ENCODE assay signal across 32 cellular contexts in the genomic region with DNA sequence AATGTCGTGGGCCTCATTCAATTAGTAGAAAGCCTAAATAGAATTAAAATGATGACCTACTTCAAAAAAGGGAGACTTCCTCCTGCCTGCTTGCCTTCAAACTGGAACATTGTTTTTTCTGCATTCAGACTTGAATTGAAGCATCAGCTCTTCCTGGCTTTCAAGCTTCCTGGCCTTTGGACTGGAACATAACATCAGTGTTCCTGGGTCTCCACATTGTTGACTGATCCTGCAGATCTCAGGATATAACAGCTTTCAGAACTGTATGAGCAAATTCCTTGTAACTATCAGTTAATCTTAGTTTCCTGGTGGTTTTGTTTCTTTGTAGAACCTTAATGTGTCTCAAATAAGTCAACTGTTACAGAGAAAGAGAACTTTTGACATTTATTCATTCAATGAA. TPM values are rescaled to one million over a fixed set of nuclear protein-coding genes. Genes with fewer than 3 reads are reported as not detected.
A peak's percentile ranks its signal among the peaks of the same experiment; 100 is the strongest.
DNase-seq lines count a peak whose midpoint lies in the region; FAIRE-seq and TF ChIP-seq lines count a peak whose summit lies in the region.
"Had no signal": no experiment of that assay in that cellular context is flagged by ENCODE, and none has a peak within 500 bp of the region (broad histone marks: within the 10 kb centered on the region; RNA-seq: fewer than 3 reads in every experiment).

No MANE protein-coding gene starts in this region.

- no peaks in the 10 kb centered on the region for H3K79me2 ChIP-seq in endothelial cell of umbilical vein (ENCODE audit: control insufficient read depth, insufficient read depth, low read length)

- DNase-seq in DMS53 (lab: John Stamatoyannopoulos, UW) (peak; percentile 36), RCC 7860 (ENCODE audit: low spot score) (peak; percentile 68), endothelial cell of umbilical vein (ENCODE audit: low read depth, low spot score) (peak; percentile 43), amygdala (lab: John Stamatoyannopoulos, UW) (no peak), SIG-M5 treated with dmso at 0.1 percent for 504 hours (lab: John Stamatoyannopoulos, UW; ENCODE audit: unreplicated experiment) (no peak), NCI-H2227 treated with DMSO at 0.1 percent for 48 hours (lab: John Stamatoyannopoulos, UW) (no peak), germinal center (ENCODE audit: low spot score) (no peak)
- DNase-seq: activated CD4-positive, alpha-beta T cell treated with anti-CD3 and anti-CD28 coated beads, Interleukin-2, amount 10 ng/mL, durations not matched to agents 7 days and 5 days; activated gamma-delta T cell treated with Interleukin-2 at 50 U/mL for 16 hours; activated T-cell treated with anti-CD3 and anti-CD28 coated beads, Interleukin-2, amount 50 U/mL, for 4 hours; AML-193; CD4-positive, alpha-beta memory T cell; DMS 273 treated with DMSO at 0.1 percent for 48 hours; effector memory CD8-positive, alpha-beta T cell; hippocampal formation; left lung; naive B cell; NCI-H1436 treated with DMSO at 0.1 percent for 48 hours; NCI-H510A; Right ventricle myocardium superior; stimulated activated naive CD8-positive, alpha-beta T cell treated with anti-CD3 and anti-CD28 coated beads, Interleukin-15, Interleukin-2, amounts not matched to agents 100 U/mL and 50 U/mL, for 24 hours; T-helper 9 cell had no signal

- CTCF ChIA-PET in endothelial cell of umbilical vein (lab: Charles Lee) = interaction anchor here (1.2 to 1.3 kb wide), 2 partner anchors 137 to 307 kb away, joined by 3 to 7 read pairs; no protein-coding TSS in a partner anchor

- no peak overlapping the region for H3K4me3 ChIP-seq in endothelial cell of umbilical vein (replicated peaks in 1 of 3; ENCODE audit: insufficient read depth in 1 of 3, low read depth in 1 of 3, low read length in 3 of 3)
- H3K4me3 ChIP-seq in liver (ENCODE audit: low read depth in 1 of 3, low read length in 3 of 3) = no peak overlapping the region
- H3K4me3 ChIP-seq: coronary artery, left lung, thoracic aorta had no signal

- H3K4me2 ChIP-seq in endothelial cell of umbilical vein (ENCODE audit: insufficient read depth, low read length) = no peak overlapping the region
- H3K4me2 ChIP-seq: KMS-11 had no signal

- peak in 1 of 2 donors; percentile 41 for TF ChIP-seq RAD21 in liver (IDR thresholded peaks at IDR 0.05)

- H3K9me1 ChIP-seq in endothelial cell of umbilical vein (replicated peaks; ENCODE audit: control insufficient read depth, extremely low read depth, insufficient read depth, low read length) = no peaks in the 10 kb centered on the region

- POLR2A ChIA-PET in endothelial cell of umbilical vein (lab: Charles Lee) = no interaction called here

- H3K9me3 ChIP-seq in endothelial cell of umbilical vein (replicated peaks; ENCODE audit: control insufficient read depth, insufficient read depth, low read length) = no peaks in the 10 kb centered on the region
- no peaks in the 10 kb centered on the region for H3K9me3 ChIP-seq in liver (ENCODE audit: control insufficient read depth in 4 of 4, low read length in 3 of 4)
- H3K9me3 ChIP-seq: left lung, neutrophil, thoracic aorta had no signal

- BruUV-seq in endothelial cell of umbilical vein (replicated peaks; lab: Mats Ljungman, UMichigan) = no TSS peak

- WGBS in liver = 55% methylated on average over 1 of the region's 1 CpG

- no peak for TF ChIP-seq CTCF in endothelial cell of umbilical vein (IDR thresholded peaks at IDR 0.05; ENCODE audit: extremely low read depth in 1 of 2, insufficient read depth in 1 of 2, low read depth in 1 of 2, low read length in 2 of 2)
- no peak for TF ChIP-seq CTCF in liver (IDR thresholded peaks at IDR 0.05; ENCODE audit: low read depth, low read length, missing input control)

- H3K27ac ChIP-seq in endothelial cell of umbilical vein (ENCODE audit: insufficient read depth, low read depth, low read length) = no peak overlapping the region
- H3K27ac ChIP-seq in liver (ENCODE audit: low read depth in 1 of 2, low read length in 2 of 2) = no peak overlapping the region
- H3K27ac ChIP-seq: coronary artery, KMS-11, left lung, neutrophil, thoracic aorta had no signal

- H3K4me1 ChIP-seq in endothelial cell of umbilical vein (ENCODE audit: control insufficient read depth, extremely low read depth, insufficient read depth, low read length) (no peaks in the 10 kb centered on the region), liver (ENCODE audit: control insufficient read depth in 4 of 4, insufficient read depth in 4 of 4, low read length in 3 of 4) (peaks cover 0 to 8% (median 2%) of the 10 kb centered on the region in 4 donors)
- H3K4me1 ChIP-seq: left lung had no signal

- TF ChIP-seq POLR2A in endothelial cell of umbilical vein (IDR thresholded peaks at IDR 0.05; ENCODE audit: low read depth, low read length) = no peak

- H2AFZ ChIP-seq in endothelial cell of umbilical vein (ENCODE audit: low read depth, low read length) = no peak overlapping the region

- H4K20me1 ChIP-seq in endothelial cell of umbilical vein (replicated peaks; ENCODE audit: control insufficient read depth, extremely low read depth, insufficient read depth, low read length) = no peaks in the 10 kb centered on the region

- FAIRE-seq in RCC 7860 (lab: Jason Lieb, UNC) = peak; percentile 87
- FAIRE-seq in endothelial cell of umbilical vein (lab: Jason Lieb, UNC) = no peak
- FAIRE-seq: A204.1, frontal cortex, H1, urothelium cell line had no signal

- H3K36me3 ChIP-seq in endothelial cell of umbilical vein (ENCODE audit: control insufficient read depth in 2 of 2, extremely low read depth in 1 of 2, insufficient read depth in 2 of 2, low read length in 2 of 2) (no peaks in the 10 kb centered on the region), liver (ENCODE audit: control insufficient read depth in 4 of 4, insufficient read depth in 3 of 4, low read depth in 1 of 4, low read length in 3 of 4) (no peaks in the 10 kb centered on the region)
- H3K36me3 ChIP-seq: left lung, neutrophil, thoracic aorta had no signal

- dilution Hi-C loops in endothelial cell of umbilical vein (cut with MboI; ENCODE audit: extremely low pct_ligation_motif_present, low sequenced_read_pairs) = no loop called here

- intact Hi-C loops in endothelial cell of umbilical vein (cut with micrococcal nuclease) = loop anchor here (5.0 kb wide), 1 partner anchor 118 kb away; no protein-coding TSS in a partner anchor

- H3K27me3 ChIP-seq in endothelial cell of umbilical vein (ENCODE audit: control insufficient read depth in 2 of 2, insufficient read depth in 2 of 2, low read length in 2 of 2) = no peaks in the 10 kb centered on the region
- no peaks in the 10 kb centered on the region for H3K27me3 ChIP-seq in liver (ENCODE audit: control insufficient read depth in 4 of 4, insufficient read depth in 4 of 4, low read length in 3 of 4)
- H3K27me3 ChIP-seq: left lung, neutrophil had no signal

- H3K9ac ChIP-seq in endothelial cell of umbilical vein (replicated peaks; ENCODE audit: extremely low read depth, insufficient read depth, low read length) = no peak overlapping the region
- no peak overlapping the region for H3K9ac ChIP-seq in liver (ENCODE audit: low read depth in 1 of 2, low read length in 2 of 2)
- H3K9ac ChIP-seq: KMS-11 had no signal

TF ChIP-seq in endothelial cell of umbilical vein, 7 proteins besides CTCF, POLR2A, EP300 and RAD21:
- TF ChIP-seq GATA2 (IDR thresholded peaks at IDR 0.05; ENCODE audit: insufficient read depth, insufficient read length, low read depth, low read length) = no peak
- no peak for TF ChIP-seq MYC (IDR thresholded peaks at IDR 0.05; ENCODE audit: low read depth, low read length)
- TF ChIP-seq, protein P1, sequence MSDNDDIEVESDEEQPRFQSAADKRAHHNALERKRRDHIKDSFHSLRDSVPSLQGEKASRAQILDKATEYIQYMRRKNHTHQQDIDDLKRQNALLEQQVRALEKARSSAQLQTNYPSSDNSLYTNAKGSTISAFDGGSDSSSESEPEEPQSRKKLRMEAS (IDR thresholded peaks at IDR 0.05; ENCODE audit: insufficient read depth, insufficient read length) = no peak
- TF ChIP-seq POLR2AphosphoS5 (IDR thresholded peaks at IDR 0.05; ENCODE audit: insufficient read depth, low read depth, low read length) = no peak
- no peak for TF ChIP-seq JUN (IDR thresholded peaks at IDR 0.05; ENCODE audit: borderline replicate concordance, insufficient read depth, insufficient read length, low read depth)
- TF ChIP-seq FOS (IDR thresholded peaks at IDR 0.05; ENCODE audit: borderline replicate concordance, insufficient read depth, low read length) = no peak
- no peak for TF ChIP-seq EZH2 (IDR thresholded peaks at IDR 0.05; ENCODE audit: borderline replicate concordance, low read depth, low read length, severe bottlenecking)

TF ChIP-seq in liver, 16 proteins besides CTCF, POLR2A, EP300 and RAD21 (continues in another document):
- TF ChIP-seq HNF4A (conservative IDR thresholded peaks at IDR 0.05) (peak; percentile 85 to 95), GABPA (IDR thresholded peaks at IDR 0.05 in 1 of 2, conservative IDR thresholded peaks at IDR 0.05 in 1 of 2) (no peak), RXRA (IDR thresholded peaks at IDR 0.05) (no peak), HNF4G (IDR thresholded peaks at IDR 0.05) (peak; percentile 66), SP1 (IDR thresholded peaks at IDR 0.05) (peak; percentile 84), YY1 (IDR thresholded peaks at IDR 0.05) (no peak)
- TF ChIP-seq, protein P2, sequence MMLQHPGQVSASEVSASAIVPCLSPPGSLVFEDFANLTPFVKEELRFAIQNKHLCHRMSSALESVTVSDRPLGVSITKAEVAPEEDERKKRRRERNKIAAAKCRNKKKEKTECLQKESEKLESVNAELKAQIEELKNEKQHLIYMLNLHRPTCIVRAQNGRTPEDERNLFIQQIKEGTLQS (IDR thresholded peaks at IDR 0.05) = no peak

RNA-seq across cellular contexts. Expression of a gene that starts 18.6 kb away (rescaled TPM):
- total RNA-seq in endothelial cell of umbilical vein = 5.8 and 6.0 TPM in 2 replicates
- polyA plus RNA-seq in endothelial cell of umbilical vein = 0.28 and 0.32 TPM in 2 replicates
- polyA plus RNA-seq in endothelial cell of umbilical vein (2011; cell fraction: cytosol; rRNA removed) = 0.24 and 0.36 TPM in 2 replicates
- 3.5 and 4.8 TPM in 2 replicates for polyA plus RNA-seq in endothelial cell of umbilical vein (2011; cell fraction: nucleus; rRNA removed)
- 0.76 and 0.80 TPM in 2 replicates for polyA plus RNA-seq in endothelial cell of umbilical vein (2012)
- polyA minus RNA-seq in endothelial cell of umbilical vein = 7.5 and 9.1 TPM in 2 replicates
- not detected for polyA minus RNA-seq in endothelial cell of umbilical vein (2011; cell fraction: cytosol; rRNA and poly(A)+ RNA removed)
- polyA minus RNA-seq in endothelial cell of umbilical vein (2011; cell fraction: nucleus; rRNA and poly(A)+ RNA removed) = 51.2 and 51.8 TPM in 2 replicates
- total RNA-seq in liver = 1 to 10 TPM in 1 of 2 donors, under 1 TPM in 1; 0.79 to 4.1 TPM
- polyA plus RNA-seq in liver = 1 to 10 TPM in 1 of 2 donors, under 1 TPM in 1; 0.37 to 2.0 TPM
- total RNA-seq: G401 had no signal
- polyA plus RNA-seq: CD4-positive, alpha-beta memory T cell had no signal

Comparison
In these comparisons a context has a peak if more than half of its experiments do, and no peak if none do; other contexts are left out.
1. DNase-seq: peak in DMS53 (single experiment), RCC 7860 (single experiment) and endothelial cell of umbilical vein (single experiment); none in amygdala (0 of 56), SIG-M5 treated with dmso at 0.1 percent for 504 hours (single experiment), NCI-H2227 treated with DMSO at 0.1 percent for 48 hours (single experiment) and germinal center (single experiment).